Comparison of ENCODE assay signal across 17 cellular contexts in genomic region chr7:23520582-23520981, GRCh38. TPM values are rescaled to one million over a fixed set of nuclear protein-coding genes. Genes with fewer than 3 reads are reported as not detected.
DNase-seq lines count a peak whose midpoint lies in the region; ATAC-seq and TF ChIP-seq lines count a peak whose summit lies in the region.
"Had no signal": no experiment of that assay in that cellular context is flagged by ENCODE, and none has a peak within 500 bp of the region (broad histone marks: within the 10 kb centered on the region; RNA-seq: fewer than 3 reads in every experiment).

No MANE protein-coding gene starts in this region.

- no peaks in the 10 kb centered on the region for H3K23me2 ChIP-seq in H9 (ENCODE audit: insufficient read length, low read depth, low read length, poor library complexity, severe bottlenecking)

- H3K4me3 Mint-ChIP-seq in H9, result no peak overlapping the region
- H3K4me3 Mint-ChIP-seq: stimulated activated effector memory CD8-positive, alpha-beta T cell treated with anti-CD3 and anti-CD28 coated beads, Interleukin-12 subunit alpha, Interleukin-12 subunit beta, amount 100 ng/mL, for 72 hours; T-helper 1 cell treated with Interleukin-12 subunit alpha and Interleukin-12 subunit beta and Interleukin-4 antibody, amounts not matched to agents 30 μg/mL and 1 μg/mL, for 36 hours had no signal

- no peaks in the 10 kb centered on the region for H4K20me1 ChIP-seq in H9 (ENCODE audit: control insufficient read depth, insufficient read depth, insufficient read length)

- no peak overlapping the region for H3T11ph ChIP-seq in H9 (ENCODE audit: low read length)

- H3K79me2 ChIP-seq in H9 (ENCODE audit: insufficient read depth, low read length), result peaks cover 47% of the 10 kb centered on the region
- H3K79me2 ChIP-seq in mesendoderm (ENCODE audit: control insufficient read depth, insufficient read depth, low read length), result peaks cover 74% of the 10 kb centered on the region

- WGBS in H9 (ENCODE audit: extremely low coverage, insufficient read length, low lambda C conversion rate), result no CpG with 5 or more reads among the region's 7 CpGs
- WGBS in mesendoderm (ENCODE audit: extremely low coverage, insufficient coverage, low lambda C conversion rate), result no CpG with 5 or more reads among the region's 7 CpGs
- WGBS in upper lobe of left lung, 2 donors, result 94 to 96% methylated on average over 7 of the region's 7 CpGs

- H3K4me3 ChIP-seq in mesendoderm (ENCODE audit: low read length), result no peak overlapping the region
- no peak overlapping the region for H3K4me3 ChIP-seq in upper lobe of left lung
- H3K4me3 ChIP-seq: left ventricle myocardium inferior, vagina had no signal

- H2BK15ac ChIP-seq in H9 (ENCODE audit: low read depth, low read length) (no peak overlapping the region), mesendoderm (replicated peaks; ENCODE audit: low read depth) (no peak overlapping the region)

- no peak overlapping the region for H3K14ac ChIP-seq in H9 (ENCODE audit: insufficient read depth, low read length)

- H4K91ac ChIP-seq in H9 (ENCODE audit: insufficient read length, low read depth, low read length), result no peak overlapping the region

- H3K23ac ChIP-seq in H9 (ENCODE audit: insufficient read length, low read depth, low read length) (no peak overlapping the region), mesendoderm (ENCODE audit: low read length) (no peak overlapping the region)

- no peak overlapping the region for H3K18ac ChIP-seq in H9 (ENCODE audit: insufficient read length, low read depth, low read length)
- no peak overlapping the region for H3K18ac ChIP-seq in mesendoderm (ENCODE audit: low read length)

- H3K9me3 ChIP-seq in H9 (ENCODE audit: control insufficient read depth, low read depth, low read length) (no peaks in the 10 kb centered on the region), upper lobe of left lung (no peaks in the 10 kb centered on the region)
- H3K9me3 ChIP-seq: left ventricle myocardium inferior, vagina had no signal

- H3K4me1 ChIP-seq in H9 (ENCODE audit: insufficient read depth, low read length), result no peaks in the 10 kb centered on the region
- no peaks in the 10 kb centered on the region for H3K4me1 ChIP-seq in mesendoderm (ENCODE audit: control insufficient read depth, low read depth, low read length)
- H3K4me1 ChIP-seq in upper lobe of left lung, result peaks cover 4 to 28% (median 21%) of the 10 kb centered on the region in 4 donors

- DNase-seq in activated CD8-positive, alpha-beta memory T cell treated with anti-CD3 and anti-CD28 coated beads for 24 hours, result peak; percentile 38
- no peak for DNase-seq in activated CD8-positive, alpha-beta memory T cell treated with anti-CD3 and anti-CD28 coated beads, Interleukin-2, amount 50 U/mL, for 4 hours
- DNase-seq in H9 (no peak), mesendoderm (peak; percentile 29), upper lobe of left lung (no peak)
- no peak for DNase-seq in effector CD8-positive, alpha-beta T cell (lab: John Stamatoyannopoulos, UW)
- DNase-seq: activated CD4-positive, alpha-beta T cell treated with anti-CD3 and anti-CD28 coated beads, Interleukin-2, amount 50 U/mL, for 1 hour; caudate nucleus; hypothalamus; left ventricle myocardium inferior; NCI-H187 treated with DMSO at 0.1 percent for 48 hours had no signal

- peaks cover 16% of the 10 kb centered on the region for H3K79me1 ChIP-seq in H9 (ENCODE audit: insufficient read depth, low read depth, low read length, poor library complexity, severe bottlenecking)
- peaks cover 6% of the 10 kb centered on the region for H3K79me1 ChIP-seq in mesendoderm (ENCODE audit: low read length)

- ATAC-seq in upper lobe of left lung (ENCODE audit: low FRiP score in 2 of 2) (no peak), GM19467 (IDR thresholded peaks at IDR 0.05; ENCODE audit: unreplicated experiment) (no peak)
- ATAC-seq: stimulated activated effector memory CD8-positive, alpha-beta T cell treated with anti-CD3 and anti-CD28 coated beads, Interleukin-12 subunit alpha, Interleukin-12 subunit beta, amount 100 ng/mL, for 72 hours had no signal

- H3K4me2 ChIP-seq in H9 (ENCODE audit: insufficient read depth, insufficient read length, low read length), result no peak overlapping the region
- H3K4me2 ChIP-seq in mesendoderm (ENCODE audit: low read length), result no peak overlapping the region

- no peaks in the 10 kb centered on the region for H3K27me3 ChIP-seq in H9 (ENCODE audit: insufficient read depth, low read length)
- H3K27me3 ChIP-seq in mesendoderm (ENCODE audit: insufficient read depth, low read length, poor library complexity), result no peaks in the 10 kb centered on the region
- H3K27me3 ChIP-seq in upper lobe of left lung, result no peaks in the 10 kb centered on the region
- H3K27me3 ChIP-seq: vagina had no signal

- H4K8ac ChIP-seq in H9 (replicated peaks; ENCODE audit: insufficient read length, low read depth, low read length), result no peak overlapping the region
- no peak overlapping the region for H4K8ac ChIP-seq in mesendoderm (ENCODE audit: low read depth, low read length)

- H2BK120ac ChIP-seq in H9 (ENCODE audit: low read depth, low read length, poor library complexity, severe bottlenecking) (no peak overlapping the region), mesendoderm (ENCODE audit: low read depth, low read length) (no peak overlapping the region)

- TF ChIP-seq CTCF in H9 (conservative IDR thresholded peaks at IDR 0.05) (peak; percentile 62), VCaP (conservative IDR thresholded peaks at IDR 0.05) (peak; percentile 4; the same call in 1 of the 2 replicates), upper lobe of left lung (IDR thresholded peaks at IDR 0.05) (no peak)

- H3K4ac ChIP-seq in H9 (ENCODE audit: low read depth, low read length), result no peak overlapping the region
- no peak overlapping the region for H3K4ac ChIP-seq in mesendoderm (ENCODE audit: low read depth, low read length)

- no peaks in the 10 kb centered on the region; a peak in 2 of 5 replicates for H3K9me3 Mint-ChIP-seq in H9

- H2BK20ac ChIP-seq in H9 (ENCODE audit: low read depth, low read length, poor library complexity, severe bottlenecking), result no peak overlapping the region

- peaks cover 63 to 86% (median 76%) of the 10 kb centered on the region in 3 experiments for H3K36me3 Mint-ChIP-seq in H9 (ENCODE audit: insufficient read depth in 1 of 3, low read depth in 3 of 3)

- no peak overlapping the region for H3K27ac Mint-ChIP-seq in H9
- H3K27ac Mint-ChIP-seq: stimulated activated effector memory CD8-positive, alpha-beta T cell treated with anti-CD3 and anti-CD28 coated beads, Interleukin-12 subunit alpha, Interleukin-12 subunit beta, amount 100 ng/mL, for 72 hours; T-helper 1 cell treated with Interleukin-12 subunit alpha and Interleukin-12 subunit beta and Interleukin-4 antibody, amounts not matched to agents 30 μg/mL and 1 μg/mL, for 36 hours had no signal

- H3K27me3 Mint-ChIP-seq in H9 (ENCODE audit: low read depth), result no peaks in the 10 kb centered on the region

- H3K9ac ChIP-seq in H9 (ENCODE audit: extremely low read depth, insufficient read length, low read length) (no peak overlapping the region), mesendoderm (ENCODE audit: low read length) (no peak overlapping the region)

- H2AK5ac ChIP-seq in H9 (ENCODE audit: insufficient read length, low read length) (no peak overlapping the region), mesendoderm (ENCODE audit: low read length) (no peak overlapping the region)

- no peak for TF ChIP-seq EP300 in upper lobe of left lung (IDR thresholded peaks at IDR 0.05)

- no peak overlapping the region for H3K27ac ChIP-seq in H9 (ENCODE audit: insufficient read length, low read depth, low read length)
- no peak overlapping the region for H3K27ac ChIP-seq in VCaP
- H3K27ac ChIP-seq in mesendoderm (ENCODE audit: low read depth, low read length), result no peak overlapping the region
- no peak overlapping the region for H3K27ac ChIP-seq in upper lobe of left lung
- H3K27ac ChIP-seq: epithelial cell of prostate, left ventricle myocardium inferior, vagina had no signal

- H3K56ac ChIP-seq in H9 (ENCODE audit: insufficient read length, low read depth, low read length), result no peak overlapping the region
- no peak overlapping the region for H3K56ac ChIP-seq in mesendoderm (ENCODE audit: low read length)

- H3K36me3 ChIP-seq in mesendoderm (ENCODE audit: control insufficient read depth, insufficient read depth, low read length) (peaks cover 12% of the 10 kb centered on the region), upper lobe of left lung (peaks cover 14 to 61% (median 52%) of the 10 kb centered on the region in 4 donors)

- H4K5ac ChIP-seq in H9 (ENCODE audit: insufficient read length, low read depth, low read length) (no peak overlapping the region), mesendoderm (ENCODE audit: low read length) (no peak overlapping the region)

- H2BK12ac ChIP-seq in H9 (ENCODE audit: insufficient read length, low read depth, low read length), result no peak overlapping the region

- no peak for TF ChIP-seq POLR2A in upper lobe of left lung (IDR thresholded peaks at IDR 0.05)

- H2AFZ ChIP-seq in H9 (ENCODE audit: low read length), result no peak overlapping the region

- peaks cover 16 to 23% of the 10 kb centered on the region in 2 experiments for H3K4me1 Mint-ChIP-seq in H9

- H2BK5ac ChIP-seq in H9 (ENCODE audit: insufficient read length, low read length) (no peak overlapping the region), mesendoderm (ENCODE audit: low read length) (no peak overlapping the region)

RNA-seq across cellular contexts. Expression of gene TRA2A, which starts 11.2 kb away (rescaled TPM):
- 164 and 169 TPM in 2 replicates for total RNA-seq in H9 (2021)
- 100 TPM for polyA plus RNA-seq in mesendoderm (2013, experiment 1 of 2)
- 100.0 TPM for polyA plus RNA-seq in mesendoderm (2013, experiment 2 of 2)
- 100 to 1,000 TPM in 1 of 6 donors, 10 to 100 TPM in 5; 35.1 to 192 (median 61.0) TPM for total RNA-seq in upper lobe of left lung

RNA-seq across cellular contexts. Expression of gene IGF2BP3, which starts 50.3 kb away (rescaled TPM):
- total RNA-seq in H9 (2021), result 180 and 197 TPM in 2 replicates
- polyA plus RNA-seq in mesendoderm (2013, experiment 1 of 2), result 53.9 TPM
- polyA plus RNA-seq in mesendoderm (2013, experiment 2 of 2), result 54.3 TPM
- total RNA-seq in upper lobe of left lung, result 1 to 10 TPM in 2 of 6 donors, under 1 TPM in 2, not detected in 2; 0.91 to 1.5 (median 1.1) TPM

Comparison
In these comparisons a context has a peak if more than half of its experiments do, and no peak if none do; other contexts are left out.
1. DNase-seq: peak in activated CD8-positive, alpha-beta memory T cell treated with anti-CD3 and anti-CD28 coated beads for 24 hours (single experiment) and mesendoderm (single experiment); none in activated CD8-positive, alpha-beta memory T cell treated with anti-CD3 and anti-CD28 coated beads, Interleukin-2, amount 50 U/mL, for 4 hours (single experiment), H9 (single experiment), upper lobe of left lung (0 of 2) and effector CD8-positive, alpha-beta T cell (single experiment).
2. CTCF ChIP-seq: peak in H9 (single experiment) and VCaP (single experiment); none in upper lobe of left lung (0 of 6).
3. RNA of gene IGF2BP3, which starts 50.3 kb away (total RNA-seq): 180 to 197 TPM in H9; 0.91 to 1.5 TPM in upper lobe of left lung; every median in the first group is over 10 times any median in the second.